In the genomic region with DNA sequence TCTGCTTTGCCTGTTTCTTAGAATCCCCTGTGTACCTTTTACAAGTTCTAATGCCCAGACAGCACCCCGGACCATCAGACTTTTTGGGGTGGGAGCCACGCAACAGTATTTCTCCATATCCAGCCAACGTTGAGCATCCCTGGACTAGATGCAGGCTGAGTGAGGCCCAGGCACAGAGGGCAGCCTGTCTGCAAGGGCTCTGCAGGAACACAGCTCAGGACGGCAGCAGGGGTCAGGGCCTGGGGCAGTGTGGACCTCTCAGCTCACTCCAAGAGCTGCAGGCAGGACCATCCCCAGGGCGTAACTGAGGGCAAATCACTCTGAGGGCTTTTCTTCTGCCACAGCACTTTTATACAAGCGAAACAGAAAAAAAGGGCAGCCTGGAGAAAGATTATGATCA, we compare ENCODE assay signal across 16 cellular contexts.
"Had no signal": no experiment of that assay in that cellular context is flagged by ENCODE, and none has a peak within 500 bp of the region (broad histone marks: within the 10 kb centered on the region; RNA-seq: fewer than 3 reads in every experiment).

No MANE protein-coding gene starts in this region.

- H3K9me3 Mint-ChIP-seq: effector memory CD8-positive, alpha-beta T cell; naive thymus-derived CD8-positive, alpha-beta T cell; neural crest cell had no signal

- H3K79me2 ChIP-seq: hepatocyte had no signal

- H3K27ac ChIP-seq: esophagus squamous epithelium, hepatocyte, pancreas, uterus had no signal

- H3K4me2 ChIP-seq: hepatocyte, smooth muscle cell had no signal

- H3K9me3 ChIP-seq: esophagus squamous epithelium, mucosa of descending colon, pancreas, uterus had no signal

- DNase-seq: effector memory CD8-positive, alpha-beta T cell; esophagus squamous epithelium; foreskin fibroblast; head of caudate nucleus; left colon; mucosa of descending colon; naive thymus-derived CD8-positive, alpha-beta T cell; occipital lobe; pancreas; stimulated activated CD4-positive, alpha-beta T cell treated with anti-CD3 and anti-CD28 coated beads, Interleukin-2, amount 100 ng/mL, for 48 hours; stimulated activated naive CD4-positive, alpha-beta T cell treated with Interleukin-2 at 50 U/mL for 16 hours; uterus had no signal

- ATAC-seq: effector memory CD8-positive, alpha-beta T cell; left colon; mucosa of descending colon; naive thymus-derived CD8-positive, alpha-beta T cell; pancreas had no signal

- H2AFZ ChIP-seq: hepatocyte had no signal

- H3K4me1 Mint-ChIP-seq: naive thymus-derived CD8-positive, alpha-beta T cell had no signal

- H3K4me1 ChIP-seq: esophagus squamous epithelium, pancreas, uterus had no signal

- H3K4me3 Mint-ChIP-seq: effector memory CD8-positive, alpha-beta T cell; naive thymus-derived CD8-positive, alpha-beta T cell; neural crest cell had no signal

- H3K4me3 ChIP-seq: esophagus squamous epithelium, hepatocyte, mucosa of descending colon, pancreas, smooth muscle cell, uterus had no signal

- H3K27ac Mint-ChIP-seq: effector memory CD8-positive, alpha-beta T cell; naive thymus-derived CD8-positive, alpha-beta T cell; progenitor cell of endocrine pancreas had no signal

- H3K36me3 Mint-ChIP-seq: naive thymus-derived CD8-positive, alpha-beta T cell had no signal

- H3K27me3 ChIP-seq: hepatocyte, pancreas, uterus had no signal

- H3K27me3 Mint-ChIP-seq: progenitor cell of endocrine pancreas had no signal

- H3K36me3 ChIP-seq: esophagus squamous epithelium, pancreas, uterus had no signal
